In the genomic region with DNA sequence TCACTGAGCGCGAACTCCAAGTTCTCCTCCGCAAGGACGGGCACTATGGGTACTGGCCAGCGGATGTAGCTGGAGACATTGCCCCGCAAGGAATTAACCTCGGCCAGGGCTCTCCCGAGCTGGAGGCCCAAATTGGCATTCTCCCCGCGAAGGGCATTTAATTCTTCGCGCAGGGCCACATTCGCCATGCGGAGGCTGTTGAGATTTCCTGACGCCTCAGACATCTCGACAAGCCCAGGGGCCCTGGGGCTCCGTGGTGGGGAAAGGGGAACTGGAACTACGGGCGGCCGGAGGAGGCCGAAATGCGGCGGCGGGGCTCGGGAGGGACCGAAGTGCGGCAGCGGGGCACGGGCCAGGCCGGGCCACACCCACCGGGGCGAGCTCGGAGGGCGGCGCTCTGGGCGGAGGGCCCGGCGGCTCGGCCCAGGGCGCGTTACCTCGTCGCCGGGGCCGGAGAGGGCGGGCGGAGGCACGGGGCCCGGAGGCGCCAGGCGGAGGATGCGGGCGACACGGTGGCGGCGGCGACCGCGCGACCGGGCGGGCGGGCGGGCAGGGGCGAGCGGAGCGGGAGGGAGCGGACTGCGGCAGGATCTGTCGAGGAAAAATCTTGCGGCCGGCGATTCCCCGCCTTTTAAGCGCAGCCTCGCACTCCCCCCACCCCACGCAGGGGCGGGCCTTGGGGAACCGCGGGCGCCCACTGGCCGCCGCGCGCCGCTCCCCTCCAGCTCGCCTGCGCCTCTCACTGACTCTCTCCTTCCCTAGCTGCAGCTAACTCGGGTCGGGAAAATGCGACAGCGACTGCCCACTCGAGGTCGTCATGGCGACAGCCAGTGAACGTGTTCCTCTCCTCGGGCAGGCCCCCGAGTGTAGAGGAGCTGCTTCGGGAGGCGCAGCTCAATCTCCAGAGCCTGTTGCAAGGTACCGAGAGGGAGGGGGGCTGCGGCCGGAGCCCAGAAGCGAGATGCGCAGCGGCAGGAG, we compare ENCODE assay signal across 8 cellular contexts. TPM values are rescaled to one million over a fixed set of nuclear protein-coding genes. Genes with fewer than 3 reads are reported as not detected.
DNase-seq lines count a peak whose midpoint lies in the region; ATAC-seq, FAIRE-seq and TF ChIP-seq lines count a peak whose summit lies in the region.

A gene (minus strand): TSS at position 599 of the 978 bp plus-strand sequence.

- no peaks in the 10 kb centered on the region for H3K36me3 Mint-ChIP-seq in activated CD4-positive, alpha-beta T cell treated with anti-CD3 and anti-CD28 coated beads for 36 hours (ENCODE audit: low read depth)

- H3K27ac ChIP-seq in keratinocyte (ENCODE audit: control insufficient read depth, insufficient read depth, low read length): no peak within 1 kb of the TSS

- no peak for TF ChIP-seq CTCF in keratinocyte (optimal IDR thresholded peaks at IDR 0.05 in 1 of 3, IDR thresholded peaks at IDR 0.05 in 1 of 3, conservative IDR thresholded peaks at IDR 0.05 in 1 of 3; ENCODE audit: extremely low read depth in 1 of 3, insufficient read depth in 2 of 3, low read length in 3 of 3)

- H3K9ac ChIP-seq in keratinocyte (ENCODE audit: control insufficient read depth, extremely low read depth, insufficient read depth, low read length): no peak within 1 kb of the TSS

- POLR2A ChIA-PET in activated CD4-positive, alpha-beta T cell treated with anti-CD3 and anti-CD28 coated beads for 36 hours (lab: Charles Lee): interaction anchor here (1.2 kb wide), 1 partner anchor 111 kb away, joined by 5 read pairs; no protein-coding TSS in a partner anchor

- DNase-seq in ELF-1 (ENCODE audit: low read depth, low spot score) (peak; percentile 86), NCI-H2081 treated with DMSO at 0.1 percent for 48 hours (lab: John Stamatoyannopoulos, UW) (peak; percentile 38), cerebellum (ENCODE audit: low spot score) (peak; percentile 90), keratinocyte (ENCODE audit: low read depth, low spot score) (no peak), smooth muscle cell of the brain vasculature (ENCODE audit: low read depth, low spot score) (peak; percentile 37), RKO (ENCODE audit: low spot score) (no peak)
- DNase-seq in activated CD4-positive, alpha-beta T cell treated with anti-CD3 and anti-CD28 coated beads for 36 hours: peak; percentile 69

- H2AFZ ChIP-seq in keratinocyte (ENCODE audit: control insufficient read depth, low read length): no peak within 1 kb of the TSS

- H3K4me3 Mint-ChIP-seq in activated CD4-positive, alpha-beta T cell treated with anti-CD3 and anti-CD28 coated beads for 36 hours: peak within 1 kb of the TSS; percentile 42

- no peaks in the 10 kb centered on the region for H3K9me1 ChIP-seq in keratinocyte (ENCODE audit: control insufficient read depth, extremely low read depth, insufficient read depth, low read length)

- no peaks in the 10 kb centered on the region for H3K9me3 ChIP-seq in keratinocyte (ENCODE audit: control insufficient read depth, low read depth, low read length)

- H3K79me2 ChIP-seq in keratinocyte (ENCODE audit: control insufficient read depth, insufficient read depth, low read length): no peaks in the 10 kb centered on the region

- CTCF ChIA-PET in activated CD4-positive, alpha-beta T cell treated with anti-CD3 and anti-CD28 coated beads for 36 hours (lab: Charles Lee): interaction anchor here (0.8 to 7.4 kb wide), 5 partner anchors 12 to 113 kb away, joined by 3 to 74 read pairs (median 3); a partner anchor contains a TSS

- H3K9me3 Mint-ChIP-seq in activated CD4-positive, alpha-beta T cell treated with anti-CD3 and anti-CD28 coated beads for 36 hours (ENCODE audit: low read depth): no peaks in the 10 kb centered on the region

- intact Hi-C loops in activated CD4-positive, alpha-beta T cell treated with anti-CD3 and anti-CD28 coated beads for 36 hours (cut with DNase I, micrococcal nuclease): no loop called here

- no peak within 1 kb of the TSS for H3K27ac Mint-ChIP-seq in activated CD4-positive, alpha-beta T cell treated with anti-CD3 and anti-CD28 coated beads for 36 hours

- peaks cover 6% of the 10 kb centered on the region for H3K4me1 ChIP-seq in keratinocyte (ENCODE audit: control insufficient read depth, extremely low read depth, insufficient read depth, low read length)

- H3K27me3 Mint-ChIP-seq in activated CD4-positive, alpha-beta T cell treated with anti-CD3 and anti-CD28 coated beads for 36 hours: peaks cover 26% of the 10 kb centered on the region

- H3K4me1 Mint-ChIP-seq in activated CD4-positive, alpha-beta T cell treated with anti-CD3 and anti-CD28 coated beads for 36 hours: peaks cover 3% of the 10 kb centered on the region

- no peak for FAIRE-seq in keratinocyte (lab: Jason Lieb, UNC)

- peaks cover 75% of the 10 kb centered on the region for H3K27me3 ChIP-seq in keratinocyte (ENCODE audit: control insufficient read depth, extremely low read depth, insufficient read depth, low read length)

- no peaks in the 10 kb centered on the region for H4K20me1 ChIP-seq in keratinocyte (ENCODE audit: control insufficient read depth, extremely low read depth, insufficient read depth, low read length)

- peak within 1 kb of the TSS in 1 of 3 experiments; percentile 29 for H3K4me3 ChIP-seq in keratinocyte (ENCODE audit: control insufficient read depth in 2 of 3, extremely low read depth in 1 of 3, insufficient read depth in 2 of 3, low read depth in 1 of 3, low read length in 3 of 3)

- ATAC-seq in HG02588 (IDR thresholded peaks at IDR 0.05; ENCODE audit: unreplicated experiment): peak; percentile 60
- peak; percentile 87 for ATAC-seq in activated CD4-positive, alpha-beta T cell treated with anti-CD3 and anti-CD28 coated beads for 36 hours

- peak within 1 kb of the TSS; percentile 37 for H3K4me2 ChIP-seq in keratinocyte (ENCODE audit: control insufficient read depth, extremely low read depth, insufficient read depth, low read depth, low read length)

- dilution Hi-C loops in keratinocyte (cut with MboI; ENCODE audit: extremely low pct_ligation_motif_present, low sequenced_read_pairs): no loop called here

- H3K36me3 ChIP-seq in keratinocyte (ENCODE audit: control insufficient read depth in 2 of 2, extremely low read depth in 1 of 2, insufficient read depth in 2 of 2, low read length in 2 of 2): no peaks in the 10 kb centered on the region

RNA-seq across cellular contexts. Expression of the gene that starts here (rescaled TPM):
- under 1 TPM; 0.14 to 0.33 TPM for total RNA-seq in activated CD4-positive, alpha-beta T cell treated with anti-CD3 and anti-CD28 coated beads for 36 hours
- 5.2 TPM for total RNA-seq in cerebellum
- 0.09 to 0.22 TPM (median 0.17 TPM) in 3 replicates for polyA plus RNA-seq in keratinocyte
- not detected for polyA plus RNA-seq in keratinocyte (2011; ENCODE audit: low read depth)
- 0.24 and 0.32 TPM in 2 replicates for polyA plus RNA-seq in keratinocyte (2011; cell fraction: cytosol; rRNA removed)
- polyA plus RNA-seq in keratinocyte (2011; cell fraction: nucleus; rRNA removed): 1.4 and 1.6 TPM in 2 replicates
- 0.06 and 0.32 TPM in 2 replicates for polyA plus RNA-seq in keratinocyte (2012; ENCODE audit: low replicate concordance)
- polyA minus RNA-seq in keratinocyte: 0.26 to 0.33 TPM (median 0.29 TPM) in 3 replicates
- polyA minus RNA-seq in keratinocyte (2011; cell fraction: cytosol; rRNA and poly(A)+ RNA removed): not detected
- 0.42 and 0.54 TPM in 2 replicates for polyA minus RNA-seq in keratinocyte (2011; cell fraction: nucleus; rRNA and poly(A)+ RNA removed)

Comparison
In these comparisons a context has a peak if more than half of its experiments do, and no peak if none do; other contexts are left out.
1. Peak in DNase-seq and ATAC-seq in activated CD4-positive, alpha-beta T cell treated with anti-CD3 and anti-CD28 coated beads for 36 hours; RNA of the gene not detected or under 1 TPM.
2. DNase-seq: peak in ELF-1 (single experiment), NCI-H2081 treated with DMSO at 0.1 percent for 48 hours (single experiment), cerebellum (single experiment) and smooth muscle cell of the brain vasculature (single experiment); none in keratinocyte (single experiment) and RKO (single experiment).